ENCODE assay signal across 13 cellular contexts in the genomic region with DNA sequence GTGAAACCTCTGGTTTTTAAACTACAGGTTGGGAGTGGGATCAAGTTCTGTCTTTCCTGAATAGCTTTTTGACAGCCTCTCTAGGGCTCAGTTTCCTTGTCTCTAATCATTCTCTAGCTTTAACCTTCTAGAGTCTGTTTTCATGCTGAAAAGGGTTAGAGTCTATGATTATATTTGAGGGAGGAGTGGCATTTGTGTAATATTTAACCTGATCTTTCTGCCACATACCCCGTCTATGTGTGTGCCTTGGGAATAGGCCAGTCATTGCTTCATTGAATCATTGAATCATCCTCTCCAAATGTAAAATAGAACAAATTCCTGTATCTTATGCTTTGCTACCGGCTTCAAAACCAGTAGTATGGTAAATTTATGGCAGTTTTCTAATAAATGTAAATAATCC.
A peak's percentile ranks its signal among the peaks of the same experiment; 100 is the strongest.
DNase-seq lines count a peak whose midpoint lies in the region; ATAC-seq, FAIRE-seq and TF ChIP-seq lines count a peak whose summit lies in the region.
"Had no signal": no experiment of that assay in that cellular context is flagged by ENCODE, and none has a peak within 500 bp of the region (broad histone marks: within the 10 kb centered on the region; RNA-seq: fewer than 3 reads in every experiment).

No MANE protein-coding gene starts in this region.

- H3K4me2 ChIP-seq in keratinocyte (ENCODE audit: control insufficient read depth, extremely low read depth, insufficient read depth, low read depth, low read length) = no peak overlapping the region
- no peak overlapping the region for H3K4me2 ChIP-seq in Karpas-422 (ENCODE audit: low read depth, low read length, poor library complexity, severe bottlenecking)

- in situ Hi-C loops in astrocyte of the spinal cord (cut with HindIII; ENCODE audit: low sequenced_read_pairs) (no loop called here), gastrocnemius medialis (cut with MboI; ENCODE audit: low sequenced_read_pairs in 4 of 4) (loop anchor here in 2 of 4 donors (10.0 to 25.0 kb wide), 2 partner anchors 115 to 247 kb away; no protein-coding TSS in a partner anchor)

- no peak for TF ChIP-seq POLR2A in gastrocnemius medialis (IDR thresholded peaks at IDR 0.05)

- dilution Hi-C loops in keratinocyte (cut with MboI; ENCODE audit: extremely low pct_ligation_motif_present, low sequenced_read_pairs) = no loop called here

- H3K4me3 ChIP-seq in astrocyte of the spinal cord (ENCODE audit: low read depth, low read length) (no peak overlapping the region), keratinocyte (ENCODE audit: control insufficient read depth in 2 of 3, extremely low read depth in 1 of 3, insufficient read depth in 2 of 3, low read depth in 1 of 3, low read length in 3 of 3) (no peak overlapping the region), gastrocnemius medialis (peak overlapping the region; percentile 19 to 40 (median 30)), Karpas-422 (ENCODE audit: low read length) (no peak overlapping the region)
- H3K4me3 ChIP-seq: SJSA1 had no signal

- H3K36me3 ChIP-seq in keratinocyte (ENCODE audit: control insufficient read depth in 2 of 2, extremely low read depth in 1 of 2, insufficient read depth in 2 of 2, low read length in 2 of 2) (no peaks in the 10 kb centered on the region), gastrocnemius medialis (no peaks in the 10 kb centered on the region), Karpas-422 (ENCODE audit: insufficient read depth, low read length) (peaks cover 18% of the 10 kb centered on the region; the same call in 1 of the 2 replicates)

- H3K79me2 ChIP-seq in keratinocyte (ENCODE audit: control insufficient read depth, insufficient read depth, low read length) = peaks cover 20% of the 10 kb centered on the region
- peaks cover 72% of the 10 kb centered on the region for H3K79me2 ChIP-seq in Karpas-422 (ENCODE audit: low read length)

- no peak overlapping the region for H3K9ac ChIP-seq in keratinocyte (ENCODE audit: control insufficient read depth, extremely low read depth, insufficient read depth, low read length)
- H3K9ac ChIP-seq in Karpas-422 (ENCODE audit: low read length) = no peak overlapping the region

- H2AFZ ChIP-seq in keratinocyte (ENCODE audit: control insufficient read depth, low read length) = no peak overlapping the region
- no peak overlapping the region for H2AFZ ChIP-seq in Karpas-422 (ENCODE audit: low read length)

- no peaks in the 10 kb centered on the region for H3K9me1 ChIP-seq in keratinocyte (ENCODE audit: control insufficient read depth, extremely low read depth, insufficient read depth, low read length)

- H3K9me3 ChIP-seq in keratinocyte (ENCODE audit: control insufficient read depth, low read depth, low read length) = no peaks in the 10 kb centered on the region
- no peaks in the 10 kb centered on the region for H3K9me3 ChIP-seq in gastrocnemius medialis
- H3K9me3 ChIP-seq in Karpas-422 (ENCODE audit: low read length) = no peaks in the 10 kb centered on the region
- H3K9me3 ChIP-seq: SJSA1 had no signal

- H4K20me1 ChIP-seq in keratinocyte (ENCODE audit: control insufficient read depth, extremely low read depth, insufficient read depth, low read length) (no peaks in the 10 kb centered on the region), Karpas-422 (ENCODE audit: insufficient read depth, low read depth, low read length) (no peaks in the 10 kb centered on the region)

- H3K27ac ChIP-seq in keratinocyte (ENCODE audit: control insufficient read depth, insufficient read depth, low read length) = peak overlapping the region; percentile 23
- H3K27ac ChIP-seq in gastrocnemius medialis = peak overlapping the region; percentile 88 to 96 (median 90)
- H3K27ac ChIP-seq in Karpas-422 (ENCODE audit: low read length) = no peak overlapping the region; the same call in 1 of the 2 replicates
- H3K27ac ChIP-seq: SJSA1 had no signal

- FAIRE-seq in keratinocyte (lab: Jason Lieb, UNC) = no peak

- no peaks in the 10 kb centered on the region for H3K27me3 ChIP-seq in keratinocyte (ENCODE audit: control insufficient read depth, extremely low read depth, insufficient read depth, low read length)
- no peaks in the 10 kb centered on the region for H3K27me3 ChIP-seq in gastrocnemius medialis
- no peaks in the 10 kb centered on the region for H3K27me3 ChIP-seq in Karpas-422 (ENCODE audit: low read length)
- H3K27me3 ChIP-seq: SJSA1 had no signal

- DNase-seq in EH (ENCODE audit: low read depth) (peak; percentile 65), astrocyte of the spinal cord (ENCODE audit: low read depth, low spot score) (peak; percentile 42), keratinocyte (ENCODE audit: low read depth, low spot score) (no peak), gastrocnemius medialis (no peak), NCI-H2171 (lab: John Stamatoyannopoulos, UW) (no peak), Karpas-422 (no peak), AML-193 (lab: John Stamatoyannopoulos, UW) (no peak)
- DNase-seq: activated CD4-positive, CD25-positive, alpha-beta regulatory T cell; hypothalamus; NCI-H524 treated with DMSO at 0.1 percent for 48 hours; stimulated activated CD4-positive, alpha-beta T cell treated with anti-CD3 and anti-CD28 coated beads, Interleukin-2, amount 100 ng/mL, for 48 hours had no signal

- TF ChIP-seq CTCF in astrocyte of the spinal cord (IDR thresholded peaks at IDR 0.05; ENCODE audit: low read depth, low read length) (no peak), keratinocyte (optimal IDR thresholded peaks at IDR 0.05 in 1 of 3, IDR thresholded peaks at IDR 0.05 in 1 of 3, conservative IDR thresholded peaks at IDR 0.05 in 1 of 3; ENCODE audit: extremely low read depth in 1 of 3, insufficient read depth in 2 of 3, low read length in 3 of 3) (no peak), gastrocnemius medialis (IDR thresholded peaks at IDR 0.05 in 4 of 5, conservative IDR thresholded peaks at IDR 0.05 in 1 of 5) (no peak)

- intact Hi-C loops in gastrocnemius medialis (cut with DNase I; ENCODE audit: low total_unique reads) = loop anchor here (2.0 to 10.0 kb wide), 3 partner anchors 31 to 755 kb away; no protein-coding TSS in a partner anchor

- H3K9me2 ChIP-seq in Karpas-422 (replicated peaks; ENCODE audit: insufficient read depth, low read length) = no peaks in the 10 kb centered on the region

- ATAC-seq in gastrocnemius medialis = peak; percentile 66 to 77
- ATAC-seq in HG03095 (IDR thresholded peaks at IDR 0.05; ENCODE audit: unreplicated experiment) = no peak

- peaks cover 33% of the 10 kb centered on the region for H3K4me1 ChIP-seq in keratinocyte (ENCODE audit: control insufficient read depth, extremely low read depth, insufficient read depth, low read length)
- H3K4me1 ChIP-seq in gastrocnemius medialis = peaks cover 81 to 86% of the 10 kb centered on the region in 2 donors
- H3K4me1 ChIP-seq in Karpas-422 (ENCODE audit: low read length) = peaks cover 55% of the 10 kb centered on the region

Comparison
In these comparisons a context has a peak if more than half of its experiments do, and no peak if none do; other contexts are left out.
1. DNase-seq: peak in EH (single experiment) and astrocyte of the spinal cord (single experiment); none in keratinocyte (single experiment), gastrocnemius medialis (0 of 2), NCI-H2171 (single experiment), Karpas-422 (single experiment) and AML-193 (0 of 2).
2. H3K4me3 ChIP-seq: peak in gastrocnemius medialis (4 of 4); none in astrocyte of the spinal cord (single experiment), keratinocyte (0 of 3) and Karpas-422 (single experiment).